8 cellular contexts compared by ENCODE assay signal in the genomic region with DNA sequence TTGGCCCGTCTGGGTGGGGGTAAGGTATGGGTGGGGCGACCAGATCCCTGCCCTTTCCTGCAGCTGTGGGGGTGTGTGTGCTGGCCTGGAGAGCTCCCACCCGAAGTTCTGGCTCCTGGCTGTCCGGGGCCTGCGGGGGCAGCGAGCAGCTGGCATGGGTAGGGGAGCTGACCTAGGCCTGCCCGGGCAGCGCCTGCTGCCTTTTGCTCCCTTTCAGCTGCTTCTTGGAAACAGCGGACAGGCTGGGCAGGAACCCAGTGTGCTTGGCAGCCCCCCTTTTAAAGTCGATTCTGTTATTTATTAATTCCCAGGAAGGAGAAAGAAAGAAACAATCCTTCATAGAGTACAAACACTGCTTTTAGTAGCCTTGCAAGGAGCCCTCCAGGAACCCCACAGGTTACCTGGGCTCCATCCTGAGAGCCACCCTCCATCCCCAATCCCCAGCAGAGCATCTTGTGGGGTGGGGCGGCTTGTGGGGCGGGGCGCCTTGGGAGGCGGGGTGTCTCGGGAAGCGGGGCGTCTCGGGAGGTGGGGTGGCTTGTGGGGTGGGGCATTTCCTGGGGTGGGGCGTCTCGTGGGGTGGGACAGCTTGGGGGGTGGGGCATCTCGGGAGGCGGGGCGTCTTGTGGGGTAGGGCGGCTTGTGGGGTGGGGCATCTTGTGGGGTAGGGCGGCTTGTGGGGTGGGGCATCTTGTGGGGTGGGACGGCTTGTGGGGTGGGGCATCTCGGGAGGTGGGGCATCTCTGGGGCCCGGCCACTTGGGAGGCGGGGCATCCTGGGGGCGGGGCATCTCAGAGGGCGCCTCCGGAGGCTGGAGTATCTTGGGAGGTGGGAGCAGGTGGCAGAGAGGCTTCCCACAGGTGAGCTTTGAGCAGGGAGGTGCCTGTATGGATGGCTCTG. TPM values are rescaled to one million over a fixed set of nuclear protein-coding genes. Genes with fewer than 3 reads are reported as not detected.
DNase-seq lines count a peak whose midpoint lies in the region; ATAC-seq and TF ChIP-seq lines count a peak whose summit lies in the region.

No MANE protein-coding gene starts in this region.

- peaks cover under 1% of the 10 kb centered on the region for H3K36me3 ChIP-seq in GM06990 (ENCODE audit: control insufficient read depth, insufficient read depth, low read length)
- H3K36me3 ChIP-seq in NT2/D1 (ENCODE audit: insufficient read depth, insufficient read length, low read length) = peaks cover 89% of the 10 kb centered on the region
- peaks cover 0 to 10% of the 10 kb centered on the region in 2 donors for H3K36me3 ChIP-seq in esophagus (ENCODE audit: control insufficient read depth in 2 of 2, insufficient read depth in 2 of 2, low read length in 1 of 2)
- peaks cover 0 to 6% of the 10 kb centered on the region in 2 donors for H3K36me3 ChIP-seq in psoas muscle (ENCODE audit: insufficient read depth in 1 of 2, low read depth in 1 of 2)

- ATAC-seq in psoas muscle (peak in 1 of 4 donors; percentile 3), GM18858 (IDR thresholded peaks at IDR 0.05; ENCODE audit: unreplicated experiment) (no peak), HG02763 (IDR thresholded peaks at IDR 0.05; ENCODE audit: unreplicated experiment) (no peak)

- intact Hi-C loops in psoas muscle (cut with DNase I) = loop anchor here in 1 of 2 donors (2.0 kb wide), 1 partner anchor 15 kb away; no protein-coding TSS in a partner anchor

- H3K9me3 ChIP-seq in NT2/D1 (ENCODE audit: insufficient read depth, low read length) (no peaks in the 10 kb centered on the region), esophagus (ENCODE audit: control insufficient read depth in 2 of 2, insufficient read depth in 1 of 2, low read depth in 1 of 2, low read length in 1 of 2) (no peaks in the 10 kb centered on the region), psoas muscle (no peaks in the 10 kb centered on the region)

- DNase-seq in GM06990 (ENCODE audit: extremely low read depth, insufficient read length) (peak; percentile 71), NT2/D1 (ENCODE audit: low read depth, low spot score) (no peak), psoas muscle (peak; percentile 32 to 68), SIG-M5 treated with dmso at 0.1 percent for 504 hours (lab: John Stamatoyannopoulos, UW; ENCODE audit: unreplicated experiment) (no peak), middle frontal gyrus (ENCODE audit: extremely low spot score, low spot score) (no peak)

- WGBS in esophagus, 2 donors = 24 to 35% methylated on average over 32 of the region's 32 CpGs
- 32 to 53% (median 37%) methylated on average over 24 to 32 of the region's 32 CpGs for WGBS in psoas muscle, 3 donors

- H3K4me3 ChIP-seq in GM06990 (replicated peaks; ENCODE audit: low read depth, low read length) (peak overlapping the region; percentile 60), NT2/D1 (ENCODE audit: insufficient read length, low read depth) (no peak overlapping the region), esophagus (ENCODE audit: low read depth in 1 of 2, low read length in 2 of 2) (no peak overlapping the region), psoas muscle (no peak overlapping the region)

- H3K4me1 ChIP-seq in NT2/D1 (ENCODE audit: insufficient read depth, insufficient read length) = peaks cover 37% of the 10 kb centered on the region
- H3K4me1 ChIP-seq in esophagus (ENCODE audit: control insufficient read depth in 2 of 2, insufficient read depth in 2 of 2, low read length in 1 of 2) = peaks cover 47 to 71% of the 10 kb centered on the region in 2 donors
- peaks cover 65% of the 10 kb centered on the region for H3K4me1 ChIP-seq in psoas muscle

- no peaks in the 10 kb centered on the region for H3K27me3 ChIP-seq in GM06990 (replicated peaks; ENCODE audit: control insufficient read depth, insufficient read depth, low read length)
- no peaks in the 10 kb centered on the region for H3K27me3 ChIP-seq in NT2/D1 (ENCODE audit: insufficient read depth, insufficient read length)
- H3K27me3 ChIP-seq in esophagus (ENCODE audit: control insufficient read depth in 1 of 2, insufficient read depth in 2 of 2, low read length in 2 of 2) = no peaks in the 10 kb centered on the region
- no peaks in the 10 kb centered on the region for H3K27me3 ChIP-seq in psoas muscle (ENCODE audit: insufficient read depth in 3 of 3, low read length in 2 of 3)

- H3K27ac ChIP-seq in esophagus (ENCODE audit: low read depth in 2 of 2, low read length in 1 of 2) (peak overlapping the region; percentile 85 to 86), psoas muscle (peak overlapping the region; percentile 87)

- TF ChIP-seq CTCF in GM06990 (IDR thresholded peaks at IDR 0.05; ENCODE audit: insufficient read depth, low read length, poor library complexity, severe bottlenecking) (no peak), psoas muscle (IDR thresholded peaks at IDR 0.05) (no peak)

- peak overlapping the region; percentile 8 for H3K9ac ChIP-seq in NT2/D1 (ENCODE audit: insufficient read length, low read depth)

RNA-seq across cellular contexts. Expression of gene CD81, which starts 7.0 kb away (rescaled TPM):
- polyA plus RNA-seq in esophagus = 100 to 1,000 TPM in 1 of 2 donors, 10 to 100 TPM in 1; 56.8 to 175 TPM
- 100 to 1,000 TPM in 3 of 4 donors, 10 to 100 TPM in 1; 88.7 to 136 (median 117) TPM for total RNA-seq in psoas muscle
- polyA plus RNA-seq in psoas muscle = 100 to 1,000 TPM in 1 of 3 donors, 10 to 100 TPM in 2; 75.9 to 155 (median 90.1) TPM

RNA-seq across cellular contexts. Expression of gene TSSC4, which starts 16.5 kb away (rescaled TPM):
- polyA plus RNA-seq in esophagus (10 to 100 TPM; 29.5 to 34.6 TPM), psoas muscle (100 to 1,000 TPM in 2 of 3 donors, 10 to 100 TPM in 1; 76.6 to 114 (median 107) TPM)
- total RNA-seq in psoas muscle = 10 to 100 TPM; 43.4 to 65.5 (median 51.7) TPM

Comparison
In these comparisons a context has a peak if more than half of its experiments do, and no peak if none do; other contexts are left out.
1. DNase-seq: peak in GM06990 (single experiment) and psoas muscle (2 of 2); none in NT2/D1 (single experiment), SIG-M5 treated with dmso at 0.1 percent for 504 hours (single experiment) and middle frontal gyrus (single experiment).